In genomic region chr10:126387931-126388911, GRCh38 we compare ENCODE assay signal across 7 cellular contexts. TPM values are rescaled to one million over a fixed set of nuclear protein-coding genes. Genes with fewer than 3 reads are reported as not detected.
DNase-seq lines count a peak whose midpoint lies in the region; ATAC-seq, FAIRE-seq and TF ChIP-seq lines count a peak whose summit lies in the region.

ADAM12 (minus strand) TSS chr10:126388477; CDS start chr10:126388145, 332 bp downstream.

- H3K27ac ChIP-seq in HEK293 (ENCODE audit: extremely low read depth, low read depth, low read length) (peak within 1 kb of the TSS; percentile 75; the same call in 1 of the 2 replicates), pancreas (no peak within 1 kb of the TSS)

- H3K4me3 ChIP-seq in HEK293 (ENCODE audit: low read depth, low read length) (peak within 1 kb of the TSS; percentile 46), pancreas (peak within 1 kb of the TSS; percentile 12 to 55 (median 38))

- no peak for FAIRE-seq in pancreas (lab: Jason Lieb, UNC)

- CTCF ChIA-PET in HEK293 (lab: Yijun Ruan, JAX): interaction anchor here (0.6 to 2.2 kb wide), 5 partner anchors 113 to 454 kb away, joined by 3 to 9 read pairs (median 4); no protein-coding TSS in a partner anchor
- CTCF ChIA-PET in activated CD4-positive, alpha-beta memory T cell treated with anti-CD3 and anti-CD28 coated beads for 36 hours (lab: Charles Lee): no interaction called here

- H3K4me1 Mint-ChIP-seq in activated CD4-positive, alpha-beta memory T cell treated with anti-CD3 and anti-CD28 coated beads for 36 hours (ENCODE audit: low read depth): peaks cover 5% of the 10 kb centered on the region

- ATAC-seq in pancreas: peak; percentile 41 to 74 (median 46)
- no peak for ATAC-seq in HG03457 (IDR thresholded peaks at IDR 0.05; ENCODE audit: unreplicated experiment)

- H3K27me3 Mint-ChIP-seq in activated CD4-positive, alpha-beta memory T cell treated with anti-CD3 and anti-CD28 coated beads for 36 hours: peaks cover 29% of the 10 kb centered on the region

- intact Hi-C loops in activated CD4-positive, alpha-beta memory T cell treated with anti-CD3 and anti-CD28 coated beads for 36 hours (cut with micrococcal nuclease): loop anchor here (2.0 to 5.0 kb wide), 2 partner anchors 405 to 521 kb away; no protein-coding TSS in a partner anchor
- intact Hi-C loops in pancreas (cut with DNase I): no loop called here

- no peaks in the 10 kb centered on the region for H3K27me3 ChIP-seq in pancreas

- WGBS in pancreas, 2 donors: 3% methylated on average over 97 to 127 of the region's 127 CpGs

- POLR2A ChIA-PET in HEK293 (lab: Yijun Ruan, JAX): no interaction called here
- POLR2A ChIA-PET in activated CD4-positive, alpha-beta memory T cell treated with anti-CD3 and anti-CD28 coated beads for 36 hours (lab: Charles Lee): no interaction called here

- H3K4me3 Mint-ChIP-seq in activated CD4-positive, alpha-beta memory T cell treated with anti-CD3 and anti-CD28 coated beads for 36 hours: peak within 1 kb of the TSS; percentile 39

- H3K36me3 Mint-ChIP-seq in activated CD4-positive, alpha-beta memory T cell treated with anti-CD3 and anti-CD28 coated beads for 36 hours: peaks cover 5% of the 10 kb centered on the region

- peaks cover 3% of the 10 kb centered on the region for H3K9me3 ChIP-seq in HEK293 (ENCODE audit: control insufficient read depth, insufficient read depth, low read depth, low read length)
- H3K9me3 ChIP-seq in pancreas: no peaks in the 10 kb centered on the region

- no peak for DNase-seq in activated CD4-positive, alpha-beta memory T cell treated with anti-CD3 and anti-CD28 coated beads for 36 hours
- DNase-seq in glomerular endothelial cell (ENCODE audit: extremely low read depth, low read depth, low spot score): no peak
- peak in 4 of 6 donors; percentile 17 to 66 (median 43) for DNase-seq in pancreas
- DNase-seq in islet precursor cell: no peak
- DNase-seq in NCI-H446 (lab: John Stamatoyannopoulos, UW): no peak

- TF ChIP-seq CTCF in HEK293 (tag by site-specific recombination; IDR thresholded peaks at IDR 0.05) (no peak), pancreas (IDR thresholded peaks at IDR 0.05) (no peak)

- no peaks in the 10 kb centered on the region for H3K9me3 Mint-ChIP-seq in activated CD4-positive, alpha-beta memory T cell treated with anti-CD3 and anti-CD28 coated beads for 36 hours

- H3K27ac Mint-ChIP-seq in activated CD4-positive, alpha-beta memory T cell treated with anti-CD3 and anti-CD28 coated beads for 36 hours: peak within 1 kb of the TSS; percentile 42

- H3K36me3 ChIP-seq in HEK293 (ENCODE audit: control insufficient read depth in 2 of 2, insufficient read depth in 1 of 2, low read length in 2 of 2) (no peaks in the 10 kb centered on the region), pancreas (no peaks in the 10 kb centered on the region)

- H3K4me1 ChIP-seq in HEK293 (ENCODE audit: control insufficient read depth, insufficient read depth, low read length) (no peaks in the 10 kb centered on the region), pancreas (peaks cover 0 to 9% (median 0%) of the 10 kb centered on the region in 3 donors)

TF ChIP-seq in HEK293, 187 proteins besides CTCF, POLR2A, EP300 and RAD21:
- TF ChIP-seq ZBTB26 (tag by site-specific recombination; optimal IDR thresholded peaks at IDR 0.05): peak; percentile 37
- TF ChIP-seq ZNF692 (tag by site-specific recombination; IDR thresholded peaks at IDR 0.05): no peak

RNA-seq across cellular contexts. Expression of gene ADAM12, which starts in this region (rescaled TPM):
- total RNA-seq in activated CD4-positive, alpha-beta memory T cell treated with anti-CD3 and anti-CD28 coated beads for 36 hours: under 1 TPM; 0.36 to 0.97 TPM
- total RNA-seq in glomerular endothelial cell (5.6 and 15.4 TPM in 2 replicates), pancreas (1 to 10 TPM in 2 of 6 donors, under 1 TPM in 4; 0.03 to 3.7 (median 0.37) TPM)
- under 1 TPM; 0.05 to 0.11 TPM for polyA plus RNA-seq in pancreas

Comparison
In these comparisons a context has a peak if more than half of its experiments do, and no peak if none do; other contexts are left out.
1. DNase-seq: peak in pancreas (4 of 6); none in activated CD4-positive, alpha-beta memory T cell treated with anti-CD3 and anti-CD28 coated beads for 36 hours (single experiment), glomerular endothelial cell (single experiment), islet precursor cell (single experiment) and NCI-H446 (0 of 2).